14 cellular contexts compared by ENCODE assay signal in the genomic region with DNA sequence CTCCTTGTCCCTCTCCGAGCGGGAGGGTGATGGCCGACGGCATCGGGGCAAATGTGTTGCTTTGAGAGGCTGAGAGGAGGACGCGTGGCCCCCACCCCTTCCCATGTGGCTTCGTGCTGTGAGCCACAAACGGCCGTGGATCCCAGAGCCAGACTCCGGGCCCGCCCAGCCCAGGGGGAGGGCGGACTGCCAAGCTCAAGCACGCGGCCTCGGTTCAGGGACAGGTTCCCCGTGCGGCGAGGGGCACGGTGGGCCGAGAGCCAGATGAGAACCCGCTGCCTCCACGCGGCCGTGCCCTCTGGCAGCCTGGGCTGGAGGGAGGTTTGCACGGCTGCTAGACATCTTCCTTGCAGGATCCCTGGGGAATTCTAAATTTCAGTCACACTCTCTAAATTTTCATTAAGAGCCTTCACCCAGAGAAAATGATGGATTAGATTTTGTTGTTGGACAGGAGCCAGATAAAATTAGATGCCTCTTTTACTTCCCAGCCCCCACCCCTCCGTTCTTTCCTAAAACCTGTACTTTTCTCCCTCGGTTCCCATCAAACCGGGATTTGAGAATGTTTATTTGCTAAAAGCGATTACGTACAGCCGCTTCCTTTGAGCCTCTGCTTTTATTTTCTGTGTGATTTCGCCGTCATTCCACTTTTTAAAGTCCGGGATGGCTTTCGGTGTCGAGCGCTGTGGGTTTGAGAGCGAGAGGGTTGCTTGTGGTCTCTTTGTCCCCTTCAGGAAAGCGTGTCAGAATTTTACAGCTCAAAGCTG. TPM values are rescaled to one million over a fixed set of nuclear protein-coding genes. Genes with fewer than 3 reads are reported as not detected.
A peak's percentile ranks its signal among the peaks of the same experiment; 100 is the strongest.
DNase-seq lines count a peak whose midpoint lies in the region; TF ChIP-seq lines count a peak whose summit lies in the region.
"Had no signal": no experiment of that assay in that cellular context is flagged by ENCODE, and none has a peak within 500 bp of the region (broad histone marks: within the 10 kb centered on the region; RNA-seq: fewer than 3 reads in every experiment).

No MANE protein-coding gene starts in this region.

- intact Hi-C loops in prostate gland (cut with DNase I): no loop called here

- POLR2A ChIA-PET in SK-N-SH (lab: Yijun Ruan, JAX): no interaction called here

- H2AFZ ChIP-seq in SK-N-SH (ENCODE audit: low read depth): 0 out of 2 replicates have a peak overlapping the region, but pooled peaks have one; percentile 22
- no peak overlapping the region for H2AFZ ChIP-seq in hepatocyte

- no peak overlapping the region for H3K4me3 ChIP-seq in SK-N-SH (ENCODE audit: low read depth in 2 of 2, low read length in 1 of 2)
- H3K4me3 ChIP-seq in hepatocyte: no peak overlapping the region
- no peak overlapping the region for H3K4me3 ChIP-seq in prostate gland

- no peak overlapping the region for H3K9ac ChIP-seq in SK-N-SH

- DNase-seq in NCI-H1417 (lab: John Stamatoyannopoulos, UW) (peak in 2 of 3 experiments; percentile 32 to 59), NCI-H1417 treated with DMSO at 0.1 percent for 48 hours (lab: John Stamatoyannopoulos, UW) (no peak), SK-N-SH (peak; percentile 77), hepatocyte (ENCODE audit: low spot score) (peak; percentile 58), substantia nigra (lab: John Stamatoyannopoulos, UW) (peak in 39 of 49 donors; percentile 3 to 82 (median 37)), GM19238 (ENCODE audit: insufficient read length, low spot score) (no peak), prostate gland (ENCODE audit: low spot score) (no peak)
- no peak for DNase-seq in stimulated activated naive CD4-positive, alpha-beta T cell treated with Interleukin-2 at 50 U/mL for 16 hours (lab: John Stamatoyannopoulos, UW)
- DNase-seq: aorta; naive thymus-derived CD8-positive, alpha-beta T cell; NCI-H1436; stimulated activated CD4-positive, alpha-beta T cell treated with anti-CD3 and anti-CD28 coated beads, Interleukin-2, amount 100 ng/mL, for 24 hours had no signal

- H3K9me3 ChIP-seq in SK-N-SH (no peaks in the 10 kb centered on the region), hepatocyte (ENCODE audit: low read depth) (no peaks in the 10 kb centered on the region), prostate gland (no peaks in the 10 kb centered on the region)

- H3K9me2 ChIP-seq in SK-N-SH (no peaks in the 10 kb centered on the region), hepatocyte (replicated peaks; ENCODE audit: insufficient read depth) (no peaks in the 10 kb centered on the region)

- H3K27me3 ChIP-seq in SK-N-SH (ENCODE audit: insufficient read depth): peaks cover 44% of the 10 kb centered on the region; the same call in 1 of the 2 replicates
- H3K27me3 ChIP-seq in hepatocyte: no peaks in the 10 kb centered on the region
- H3K27me3 ChIP-seq in prostate gland (replicated peaks; ENCODE audit: insufficient read depth): peaks cover under 1% of the 10 kb centered on the region

- no peaks in the 10 kb centered on the region for H3F3A ChIP-seq in SK-N-SH (replicated peaks; ENCODE audit: insufficient read depth)

- TF ChIP-seq RAD21 in SK-N-SH (IDR thresholded peaks at IDR 0.05; ENCODE audit: low read length): no peak

- H3K4me1 ChIP-seq in SK-N-SH (ENCODE audit: control insufficient read depth in 1 of 2, insufficient read depth in 2 of 2, low read depth in 1 of 2, low read length in 1 of 2): peaks cover 0 to 5% of the 10 kb centered on the region in 2 experiments; a peak in 2 of 4 replicates
- peaks cover 7% of the 10 kb centered on the region for H3K4me1 ChIP-seq in hepatocyte (ENCODE audit: insufficient read depth)
- no peaks in the 10 kb centered on the region for H3K4me1 ChIP-seq in prostate gland (replicated peaks)

- H3K36me3 ChIP-seq in SK-N-SH (replicated peaks in 1 of 2; ENCODE audit: control insufficient read depth in 1 of 2, insufficient read depth in 2 of 2, low read length in 1 of 2): no peaks in the 10 kb centered on the region
- H3K36me3 ChIP-seq in hepatocyte (replicated peaks; ENCODE audit: insufficient read depth, low read depth): no peaks in the 10 kb centered on the region
- no peaks in the 10 kb centered on the region for H3K36me3 ChIP-seq in prostate gland

- no peak for TF ChIP-seq CTCF in SK-N-SH (IDR thresholded peaks at IDR 0.05)
- no peak for TF ChIP-seq CTCF in hepatocyte (IDR thresholded peaks at IDR 0.05; ENCODE audit: poor library complexity)
- no peak for TF ChIP-seq CTCF in prostate gland (IDR thresholded peaks at IDR 0.05)

- WGBS in SK-N-SH (ENCODE audit: low lambda C conversion rate): 49% methylated on average over 15 of the region's 40 CpGs
- 50% methylated on average over 31 of the region's 40 CpGs for WGBS in hepatocyte (ENCODE audit: low lambda C conversion rate, missing lambda C conversion rate)
- 8% methylated on average over 38 of the region's 40 CpGs for WGBS in prostate gland

- H4K20me1 ChIP-seq in SK-N-SH (ENCODE audit: insufficient read depth) (no peaks in the 10 kb centered on the region), hepatocyte (ENCODE audit: insufficient read depth, poor library complexity, severe bottlenecking) (no peaks in the 10 kb centered on the region)

- no peak for TF ChIP-seq POLR2A in prostate gland (IDR thresholded peaks at IDR 0.05)

- CTCF ChIA-PET in SK-N-SH (lab: Yijun Ruan, JAX): interaction anchor here (0.6 to 2.7 kb wide), 2 partner anchors 181 to 232 kb away, joined by 3 to 9 read pairs; no protein-coding TSS in a partner anchor

- TF ChIP-seq EP300 in SK-N-SH (IDR thresholded peaks at IDR 0.05; ENCODE audit: borderline replicate concordance in 1 of 2, low read depth in 1 of 2, low read length in 1 of 2): no peak

- H3K4me2 ChIP-seq in SK-N-SH (no peak overlapping the region), hepatocyte (peak overlapping the region; percentile 62)

- no peak overlapping the region for H3K27ac ChIP-seq in SK-N-SH (ENCODE audit: low read depth in 2 of 2, low read length in 1 of 2)
- peak overlapping the region; percentile 67 for H3K27ac ChIP-seq in hepatocyte
- no peak overlapping the region for H3K27ac ChIP-seq in substantia nigra (ENCODE audit: low read depth, low read length, poor library complexity, severe bottlenecking)
- H3K27ac ChIP-seq in prostate gland: no peak overlapping the region

- H3K79me2 ChIP-seq in SK-N-SH (ENCODE audit: insufficient read depth): no peaks in the 10 kb centered on the region
- H3K79me2 ChIP-seq in hepatocyte: no peaks in the 10 kb centered on the region

TF ChIP-seq in SK-N-SH, 30 proteins besides CTCF, POLR2A, EP300 and RAD21 (continues in another document):
- no peak for TF ChIP-seq GATA2 (CRISPR knock-in tag; IDR thresholded peaks at IDR 0.05)
- TF ChIP-seq EZH2phosphoT487 (IDR thresholded peaks at IDR 0.05; ENCODE audit: borderline replicate concordance, low read depth): no peak
- TF ChIP-seq, protein P1, sequence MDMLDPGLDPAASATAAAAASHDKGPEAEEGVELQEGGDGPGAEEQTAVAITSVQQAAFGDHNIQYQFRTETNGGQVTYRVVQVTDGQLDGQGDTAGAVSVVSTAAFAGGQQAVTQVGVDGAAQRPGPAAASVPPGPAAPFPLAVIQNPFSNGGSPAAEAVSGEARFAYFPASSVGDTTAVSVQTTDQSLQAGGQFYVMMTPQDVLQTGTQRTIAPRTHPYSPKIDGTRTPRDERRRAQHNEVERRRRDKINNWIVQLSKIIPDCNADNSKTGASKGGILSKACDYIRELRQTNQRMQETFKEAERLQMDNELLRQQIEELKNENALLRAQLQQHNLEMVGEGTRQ (IDR thresholded peaks at IDR 0.05; ENCODE audit: borderline replicate concordance, low read depth, low read length): no peak
- TF ChIP-seq, protein P2, sequence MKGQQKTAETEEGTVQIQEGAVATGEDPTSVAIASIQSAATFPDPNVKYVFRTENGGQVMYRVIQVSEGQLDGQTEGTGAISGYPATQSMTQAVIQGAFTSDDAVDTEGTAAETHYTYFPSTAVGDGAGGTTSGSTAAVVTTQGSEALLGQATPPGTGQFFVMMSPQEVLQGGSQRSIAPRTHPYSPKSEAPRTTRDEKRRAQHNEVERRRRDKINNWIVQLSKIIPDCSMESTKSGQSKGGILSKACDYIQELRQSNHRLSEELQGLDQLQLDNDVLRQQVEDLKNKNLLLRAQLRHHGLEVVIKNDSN (IDR thresholded peaks at IDR 0.05; ENCODE audit: borderline replicate concordance, low read depth): no peak

RNA-seq across cellular contexts. Expression of a gene that starts 24.9 kb away (rescaled TPM):
- not detected in 2 replicates for polyA plus RNA-seq in SK-N-SH (2012; rRNA removed)
- polyA plus RNA-seq in SK-N-SH (2012; cell fraction: cytosol; rRNA removed): 0.05 TPM in 2 replicates
- polyA plus RNA-seq in SK-N-SH (2012; cell fraction: nucleus; rRNA removed): 0.05 and 0.09 TPM in 2 replicates
- total RNA-seq in hepatocyte: not detected in 2 replicates
- not detected in 2 replicates for polyA plus RNA-seq in hepatocyte
- not detected for total RNA-seq in prostate gland
- total RNA-seq: aorta; endothelial cell of umbilical vein; naive thymus-derived CD8-positive, alpha-beta T cell; T-helper 2 cell treated with Interferon-gamma antibody and Interleukin-4, amounts not matched to agents 100 ng/mL and 5 ng/mL, for 36 hours had no signal
- polyA plus RNA-seq: aorta; endothelial cell of umbilical vein; naive thymus-derived CD8-positive, alpha-beta T cell had no signal

RNA-seq across cellular contexts. Expression of a gene that starts 37.1 kb away (rescaled TPM):
- polyA plus RNA-seq in SK-N-SH (2012; rRNA removed) (17.7 and 18.0 TPM in 2 replicates), hepatocyte (18.1 and 21.6 TPM in 2 replicates)
- polyA plus RNA-seq in SK-N-SH (2012; cell fraction: cytosol; rRNA removed): 2.9 and 4.9 TPM in 2 replicates
- 109 and 165 TPM in 2 replicates for polyA plus RNA-seq in SK-N-SH (2012; cell fraction: nucleus; rRNA removed)
- total RNA-seq in hepatocyte (5.1 and 9.7 TPM in 2 replicates), prostate gland (10 to 100 TPM in 1 of 2 donors, 1 to 10 TPM in 1; 7.8 to 57.5 TPM)

RNA-seq across cellular contexts. Expression of a gene that starts 37.3 kb away (rescaled TPM):
- polyA plus RNA-seq in SK-N-SH (2012; rRNA removed) (27.7 and 29.9 TPM in 2 replicates), hepatocyte (34.5 and 37.8 TPM in 2 replicates)
- polyA plus RNA-seq in SK-N-SH (2012; cell fraction: cytosol; rRNA removed): 9.5 and 17.8 TPM in 2 replicates
- 65.7 and 84.7 TPM in 2 replicates for polyA plus RNA-seq in SK-N-SH (2012; cell fraction: nucleus; rRNA removed)
- total RNA-seq in hepatocyte (25.2 and 27.6 TPM in 2 replicates), prostate gland (10 to 100 TPM; 22.0 to 32.4 TPM)

Comparison
In these comparisons a context has a peak if more than half of its experiments do, and no peak if none do; other contexts are left out.
1. DNase-seq: peak in NCI-H1417 (2 of 3), SK-N-SH (single experiment), hepatocyte (single experiment) and substantia nigra (39 of 49); none in NCI-H1417 treated with DMSO at 0.1 percent for 48 hours (single experiment), GM19238 (single experiment), stimulated activated naive CD4-positive, alpha-beta T cell treated with Interleukin-2 at 50 U/mL for 16 hours (single experiment) and prostate gland (single experiment).